19 cellular contexts compared by ENCODE assay signal in genomic region chr1:51899022-51899421, GRCh38.
"Had no signal": no experiment of that assay in that cellular context is flagged by ENCODE, and none has a peak within 500 bp of the region (broad histone marks: within the 10 kb centered on the region; RNA-seq: fewer than 3 reads in every experiment).

No MANE protein-coding gene starts in this region.

- H3K79me2 ChIP-seq: parathyroid adenoma had no signal

- H3K4me1 ChIP-seq: esophagus squamous epithelium, heart left ventricle, left lung, parathyroid adenoma had no signal

- H3K36me3 ChIP-seq: esophagus squamous epithelium, heart left ventricle, left lung, tibial artery had no signal

- H3K4me1 Mint-ChIP-seq: stimulated activated effector memory CD8-positive, alpha-beta T cell treated with anti-CD3 and anti-CD28 coated beads, Interleukin-12 subunit alpha, Interleukin-12 subunit beta, amount 100 ng/mL, for 72 hours had no signal

- H3K4me3 Mint-ChIP-seq: activated naive CD8-positive, alpha-beta T cell treated with anti-CD3 and anti-CD28 coated beads, Interleukin-2, amount 10 ng/mL, durations not matched to agents 7 days and 5 days; activated T-cell treated with anti-CD3 and anti-CD28 coated beads, Interleukin-2, amount 50 U/mL, for 4 hours; neural crest cell; stimulated activated effector memory CD8-positive, alpha-beta T cell treated with anti-CD3 and anti-CD28 coated beads, Interleukin-12 subunit alpha, Interleukin-12 subunit beta, amount 100 ng/mL, for 72 hours; T-helper 2 cell treated with Interferon-gamma antibody and Interleukin-4, amounts not matched to agents 5 μg/mL and 100 μg/mL, for 36 hours had no signal

- H3K27ac Mint-ChIP-seq: activated naive CD8-positive, alpha-beta T cell treated with anti-CD3 and anti-CD28 coated beads, Interleukin-2, amount 10 ng/mL, durations not matched to agents 7 days and 5 days; stimulated activated effector memory CD8-positive, alpha-beta T cell treated with anti-CD3 and anti-CD28 coated beads, Interleukin-12 subunit alpha, Interleukin-12 subunit beta, amount 100 ng/mL, for 72 hours; T-helper 2 cell treated with Interferon-gamma antibody and Interleukin-4, amounts not matched to agents 5 μg/mL and 100 μg/mL, for 36 hours had no signal

- H3K9me3 Mint-ChIP-seq: activated naive CD8-positive, alpha-beta T cell treated with anti-CD3 and anti-CD28 coated beads, Interleukin-2, amount 10 ng/mL, durations not matched to agents 7 days and 5 days; activated T-cell treated with anti-CD3 and anti-CD28 coated beads, Interleukin-2, amount 50 U/mL, for 4 hours; stimulated activated effector memory CD8-positive, alpha-beta T cell treated with anti-CD3 and anti-CD28 coated beads, Interleukin-12 subunit alpha, Interleukin-12 subunit beta, amount 100 ng/mL, for 72 hours; T-helper 2 cell treated with Interferon-gamma antibody and Interleukin-4, amounts not matched to agents 5 μg/mL and 100 μg/mL, for 36 hours had no signal

- H3K9me3 ChIP-seq: esophagus squamous epithelium, heart left ventricle, left lung, tibial artery had no signal

- H3K27ac ChIP-seq: esophagus squamous epithelium, heart left ventricle, left lung, parathyroid adenoma, tibial artery had no signal

- H3K4me3 ChIP-seq: esophagus squamous epithelium, heart left ventricle, left lung, tibial artery had no signal

- FAIRE-seq: bronchial epithelial cell, endometrium, frontal cortex, small intestine had no signal

- H3K9ac ChIP-seq: parathyroid adenoma had no signal

- H2AFZ ChIP-seq: parathyroid adenoma had no signal

- H3K36me3 Mint-ChIP-seq: activated naive CD8-positive, alpha-beta T cell treated with anti-CD3 and anti-CD28 coated beads, Interleukin-2, amount 10 ng/mL, durations not matched to agents 7 days and 5 days; stimulated activated effector memory CD8-positive, alpha-beta T cell treated with anti-CD3 and anti-CD28 coated beads, Interleukin-12 subunit alpha, Interleukin-12 subunit beta, amount 100 ng/mL, for 72 hours had no signal

- DNase-seq: activated CD4-positive, alpha-beta T cell treated with anti-CD3 and anti-CD28 coated beads for 1 hour; activated CD4-positive, alpha-beta T cell treated with anti-CD3 and anti-CD28 coated beads, Interleukin-2, amount 50 U/mL, for 48 hours; activated gamma-delta T cell treated with Interleukin-2 at 50 U/mL for 16 hours; activated naive CD8-positive, alpha-beta T cell treated with anti-CD3 and anti-CD28 coated beads, Interleukin-2, amount 10 ng/mL, durations not matched to agents 7 days and 5 days; activated T-cell treated with anti-CD3 and anti-CD28 coated beads, Interleukin-2, amount 50 U/mL, for 4 hours; anterior cingulate cortex; esophagus squamous epithelium; heart left ventricle; islet precursor cell; left lung; small intestine; tibial artery had no signal

- ATAC-seq: activated T-cell treated with anti-CD3 and anti-CD28 coated beads, Interleukin-2, amount 50 U/mL, for 4 hours; heart left ventricle; left lung; stimulated activated effector memory CD8-positive, alpha-beta T cell treated with anti-CD3 and anti-CD28 coated beads, Interleukin-12 subunit alpha, Interleukin-12 subunit beta, amount 100 ng/mL, for 72 hours had no signal
